21 cellular contexts compared by ENCODE assay signal in the genomic region with DNA sequence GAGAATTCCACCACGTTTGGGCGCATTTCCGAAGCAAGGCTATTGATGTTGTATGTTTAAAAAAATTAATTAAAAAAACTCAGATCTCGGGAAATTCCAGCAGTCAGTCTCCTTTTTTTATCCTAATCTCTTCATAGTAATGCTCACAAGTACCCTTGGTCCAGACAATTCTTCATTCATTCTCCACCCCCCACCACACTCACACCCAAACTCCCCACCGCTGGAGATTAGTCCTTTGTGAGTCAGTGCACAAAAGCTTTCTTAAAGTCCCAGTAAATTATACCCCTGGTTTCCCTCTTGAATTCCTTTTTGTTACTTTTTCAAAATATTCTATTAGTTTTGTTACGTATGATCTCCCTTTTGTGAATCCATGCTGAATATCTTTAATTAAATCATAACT.
DNase-seq lines count a peak whose midpoint lies in the region; TF ChIP-seq lines count a peak whose summit lies in the region.
"Had no signal": no experiment of that assay in that cellular context is flagged by ENCODE, and none has a peak within 500 bp of the region (broad histone marks: within the 10 kb centered on the region; RNA-seq: fewer than 3 reads in every experiment).

No MANE protein-coding gene starts in this region.

- H3K27ac Mint-ChIP-seq in neural progenitor cell: no peak overlapping the region
- H3K27ac Mint-ChIP-seq: B cell; CD4-positive, alpha-beta T cell; CD8-positive, alpha-beta T cell had no signal

- H3F3A ChIP-seq in neural progenitor cell (ENCODE audit: low read depth): no peaks in the 10 kb centered on the region

- H3K4me3 Mint-ChIP-seq in neural progenitor cell: no peak overlapping the region
- H3K4me3 Mint-ChIP-seq: B cell; CD4-positive, alpha-beta T cell; CD8-positive, alpha-beta T cell had no signal

- H4K20me1 ChIP-seq in neural progenitor cell (ENCODE audit: low read depth): no peaks in the 10 kb centered on the region
- H4K20me1 ChIP-seq: BLaER1 treated with 17β-estradiol and CSF1 and Interleukin-3, amounts not matched to agents 10 nM and 100 nM had no signal

- no peak overlapping the region for H2AFZ ChIP-seq in neural progenitor cell (replicated peaks)

- H3K9me3 Mint-ChIP-seq in neural progenitor cell: peaks cover 4% of the 10 kb centered on the region
- H3K9me3 Mint-ChIP-seq: CD4-positive, alpha-beta T cell; CD8-positive, alpha-beta T cell had no signal

- H3K4me2 ChIP-seq in neural progenitor cell: peak overlapping the region; percentile 42
- H3K4me2 ChIP-seq: A549; BLaER1 treated with 17β-estradiol and CSF1 and Interleukin-3, amounts not matched to agents 10 nM and 100 nM had no signal

- peaks cover 2% of the 10 kb centered on the region for H3K27me3 Mint-ChIP-seq in neural progenitor cell (ENCODE audit: insufficient read depth, low read depth)

- peak; percentile 39 for DNase-seq in COLO829 (ENCODE audit: low spot score)
- DNase-seq in HAP-1 (ENCODE audit: low spot score in 2 of 2): peak; percentile 67 to 79
- peak; percentile 29 for DNase-seq in neural progenitor cell (ENCODE audit: low spot score)
- DNase-seq in medulla oblongata (ENCODE audit: extremely low spot score): no peak
- DNase-seq in MV-4-11 (lab: John Stamatoyannopoulos, UW): no peak
- no peak for DNase-seq in activated T-cell treated with anti-CD3 and anti-CD28 coated beads, Interleukin-2, amount 50 U/mL, for 1 hour
- DNase-seq: AML-193; CD4-positive, alpha-beta T cell; CD8-positive, alpha-beta T cell; COR-L47; DMS 273 treated with DMSO at 0.1 percent for 48 hours; DMS153; DMS53; DMS79; DND-41; GF-D8 had no signal

- H3K27me3 ChIP-seq in HAP-1 (ENCODE audit: low read depth) (no peaks in the 10 kb centered on the region), neural progenitor cell (no peaks in the 10 kb centered on the region)
- H3K27me3 ChIP-seq: BLaER1 treated with 17β-estradiol and CSF1 and Interleukin-3, amounts not matched to agents 10 nM and 100 nM had no signal

- H3K4me3 ChIP-seq in HAP-1: no peak overlapping the region
- H3K4me3 ChIP-seq in neural progenitor cell: no peak overlapping the region
- H3K4me3 ChIP-seq: A549; BLaER1 treated with 17β-estradiol and CSF1 and Interleukin-3, amounts not matched to agents 10 nM and 100 nM had no signal

- peaks cover 65% of the 10 kb centered on the region for H3K4me1 Mint-ChIP-seq in neural progenitor cell
- H3K4me1 Mint-ChIP-seq: B cell had no signal

- no peak overlapping the region for H3K9ac ChIP-seq in neural progenitor cell
- H3K9ac ChIP-seq: BLaER1 treated with 17β-estradiol and CSF1 and Interleukin-3, amounts not matched to agents 10 nM and 100 nM had no signal

- H3K36me3 Mint-ChIP-seq in neural progenitor cell: no peaks in the 10 kb centered on the region
- H3K36me3 Mint-ChIP-seq: CD8-positive, alpha-beta T cell had no signal

- H3K4me1 ChIP-seq in HAP-1 (peaks cover 56% of the 10 kb centered on the region), neural progenitor cell (peaks cover 44% of the 10 kb centered on the region)
- H3K4me1 ChIP-seq: A549; BLaER1 treated with 17β-estradiol and CSF1 and Interleukin-3, amounts not matched to agents 10 nM and 100 nM had no signal

- in situ Hi-C loops in HAP-1 (cut with MboI; ENCODE audit: low sequenced_read_pairs): no loop called here

- H3K79me2 ChIP-seq in neural progenitor cell (ENCODE audit: low read depth): no peaks in the 10 kb centered on the region

- H3K27ac ChIP-seq in neural progenitor cell: no peak overlapping the region
- H3K27ac ChIP-seq: 22Rv1; A549; BLaER1 treated with 17β-estradiol and CSF1 and Interleukin-3, amounts not matched to agents 10 nM and 100 nM; C4-2B had no signal

- H3K9me3 ChIP-seq in HAP-1: no peaks in the 10 kb centered on the region
- H3K9me3 ChIP-seq in neural progenitor cell (ENCODE audit: low read depth): no peaks in the 10 kb centered on the region
- H3K9me3 ChIP-seq: BLaER1 treated with 17β-estradiol and CSF1 and Interleukin-3, amounts not matched to agents 10 nM and 100 nM had no signal

- no peak for TF ChIP-seq CTCF in neural progenitor cell (IDR thresholded peaks at IDR 0.05)

- H3K36me3 ChIP-seq in HAP-1 (replicated peaks): no peaks in the 10 kb centered on the region
- H3K36me3 ChIP-seq in neural progenitor cell: no peaks in the 10 kb centered on the region
- H3K36me3 ChIP-seq: BLaER1 treated with 17β-estradiol and CSF1 and Interleukin-3, amounts not matched to agents 10 nM and 100 nM had no signal

Comparison
In these comparisons a context has a peak if more than half of its experiments do, and no peak if none do; other contexts are left out.
1. DNase-seq: peak in COLO829 (single experiment), HAP-1 (2 of 2) and neural progenitor cell (single experiment); none in medulla oblongata (single experiment), MV-4-11 (single experiment) and activated T-cell treated with anti-CD3 and anti-CD28 coated beads, Interleukin-2, amount 50 U/mL, for 1 hour (single experiment).